13 cellular contexts compared by ENCODE assay signal in genomic region chr3:16055606-16056209, GRCh38.
A peak's percentile ranks its signal among the peaks of the same experiment; 100 is the strongest.
DNase-seq lines count a peak whose midpoint lies in the region; ATAC-seq and TF ChIP-seq lines count a peak whose summit lies in the region.
"Had no signal": no experiment of that assay in that cellular context is flagged by ENCODE, and none has a peak within 500 bp of the region (broad histone marks: within the 10 kb centered on the region; RNA-seq: fewer than 3 reads in every experiment).

No MANE protein-coding gene starts in this region.

- ATAC-seq in heart left ventricle (no peak), upper lobe of right lung (peak; percentile 35)

- DNase-seq in heart left ventricle = no peak
- DNase-seq in cardiac septum (ENCODE audit: low spot score) = no peak
- peak; percentile 36 to 70 for DNase-seq in fibroblast of lung (ENCODE audit: low read depth in 2 of 2)
- DNase-seq in ovary = no peak
- DNase-seq in upper lobe of right lung = no peak
- no peak for DNase-seq in DMS79 (lab: John Stamatoyannopoulos, UW)
- DNase-seq in NCI-H1694 (lab: John Stamatoyannopoulos, UW) = no peak
- no peak for DNase-seq in trophoblast cell
- DNase-seq: activated CD4-positive, alpha-beta T cell treated with anti-CD3 and anti-CD28 coated beads, Interleukin-2, amount 50 U/mL, for 1 hour; mucosa of descending colon; NCI-H1092; NCI-H226 had no signal

- H3K18ac ChIP-seq in trophoblast cell (ENCODE audit: low read length) = no peak overlapping the region

- no peak for TF ChIP-seq EP300 in ovary (IDR thresholded peaks at IDR 0.05)

- H3K4me1 ChIP-seq in heart left ventricle (peaks cover 0 to 40% (median 20%) of the 10 kb centered on the region in 12 donors), fibroblast of lung (ENCODE audit: control insufficient read depth, extremely low read depth, insufficient read depth, low read length) (peaks cover 17% of the 10 kb centered on the region), ovary (ENCODE audit: insufficient read depth) (peaks cover 19% of the 10 kb centered on the region), upper lobe of right lung (peaks cover 22% of the 10 kb centered on the region), trophoblast cell (ENCODE audit: control insufficient read depth in 1 of 2, insufficient read depth in 2 of 2, low read length in 2 of 2) (peaks cover 7 to 8% of the 10 kb centered on the region in 2 experiments)
- H3K4me1 ChIP-seq: Peyer's patch had no signal

- TF ChIP-seq CTCF in heart left ventricle (IDR thresholded peaks at IDR 0.05) (no peak), fibroblast of lung (conservative IDR thresholded peaks at IDR 0.05 in 1 of 2, IDR thresholded peaks at IDR 0.05 in 1 of 2; ENCODE audit: low read depth in 1 of 2, low read length in 2 of 2) (no peak), ovary (IDR thresholded peaks at IDR 0.05) (no peak), upper lobe of right lung (IDR thresholded peaks at IDR 0.05) (no peak)

- H3K9ac ChIP-seq in fibroblast of lung (ENCODE audit: insufficient read depth, low read length) (no peak overlapping the region), trophoblast cell (ENCODE audit: low read length) (no peak overlapping the region)

- no peak overlapping the region for H4K8ac ChIP-seq in trophoblast cell (ENCODE audit: low read depth, low read length)

- H2BK5ac ChIP-seq in trophoblast cell (ENCODE audit: low read depth, low read length, poor library complexity) = no peak overlapping the region

- H2AFZ ChIP-seq in fibroblast of lung (ENCODE audit: low read length) (no peak overlapping the region), trophoblast cell (ENCODE audit: insufficient read depth, low read length, poor library complexity) (no peak overlapping the region)

- no peak overlapping the region for H4K91ac ChIP-seq in trophoblast cell (ENCODE audit: low read depth, low read length)

- WGBS in heart left ventricle, 4 donors = 61 to 75% (median 69%) methylated on average over 7 of the region's 7 CpGs
- 29 to 39% (median 32%) methylated on average over 7 of the region's 7 CpGs for WGBS in ovary, 3 donors
- no CpG with 5 or more reads among the region's 7 CpGs for WGBS in trophoblast cell (ENCODE audit: extremely low coverage, insufficient coverage, insufficient read length)

- H2AK5ac ChIP-seq in trophoblast cell (ENCODE audit: low read length) = no peak overlapping the region

- H4K20me1 ChIP-seq in fibroblast of lung (ENCODE audit: control insufficient read depth, extremely low read depth, insufficient read depth, low read length) = no peaks in the 10 kb centered on the region

- H3K14ac ChIP-seq in trophoblast cell (ENCODE audit: low read length) = no peak overlapping the region

- no peak overlapping the region for H2BK120ac ChIP-seq in trophoblast cell (ENCODE audit: insufficient read depth, low read length, poor library complexity)

- TF ChIP-seq POLR2A in heart left ventricle (IDR thresholded peaks at IDR 0.05) (no peak), ovary (IDR thresholded peaks at IDR 0.05) (no peak)

- H3K4me2 ChIP-seq in fibroblast of lung (ENCODE audit: extremely low read depth, insufficient read depth, low read length) (no peak overlapping the region), trophoblast cell (ENCODE audit: low read length) (no peak overlapping the region)

- H3K4ac ChIP-seq in trophoblast cell (ENCODE audit: low read depth, low read length) = no peak overlapping the region

- H3K27ac ChIP-seq in heart left ventricle (peak overlapping the region in 11 of 12 donors; percentile 1 to 81 (median 51)), fibroblast of lung (ENCODE audit: insufficient read depth, low read length) (no peak overlapping the region), ovary (peak overlapping the region; percentile 44 to 86), upper lobe of right lung (peak overlapping the region; percentile 33), trophoblast cell (ENCODE audit: low read depth, low read length) (no peak overlapping the region)

- H3K9me3 ChIP-seq in heart left ventricle (no peaks in the 10 kb centered on the region), fibroblast of lung (ENCODE audit: control insufficient read depth, insufficient read depth, low read depth, low read length) (no peaks in the 10 kb centered on the region), ovary (no peaks in the 10 kb centered on the region), upper lobe of right lung (no peaks in the 10 kb centered on the region), trophoblast cell (ENCODE audit: insufficient read depth, low read depth, low read length) (no peaks in the 10 kb centered on the region)
- H3K9me3 ChIP-seq: mucosa of descending colon, Peyer's patch had no signal

- H3K23ac ChIP-seq in trophoblast cell (ENCODE audit: low read length) = no peak overlapping the region

- H2BK12ac ChIP-seq in trophoblast cell (ENCODE audit: low read length) = no peak overlapping the region

- H3K4me3 ChIP-seq in heart left ventricle = peak overlapping the region in 2 of 12 donors; percentile 6 to 17
- no peak overlapping the region for H3K4me3 ChIP-seq in fibroblast of lung (replicated peaks in 1 of 4; ENCODE audit: control extremely low read depth in 1 of 4, insufficient read depth in 1 of 4, low read depth in 3 of 4, low read length in 4 of 4)
- H3K4me3 ChIP-seq in ovary = no peak overlapping the region
- no peak overlapping the region for H3K4me3 ChIP-seq in upper lobe of right lung
- H3K4me3 ChIP-seq in trophoblast cell (ENCODE audit: low read depth, low read length) = no peak overlapping the region
- H3K4me3 ChIP-seq: mucosa of descending colon, Peyer's patch had no signal

- H3K36me3 ChIP-seq in heart left ventricle = no peaks in the 10 kb centered on the region
- H3K36me3 ChIP-seq in fibroblast of lung (ENCODE audit: control insufficient read depth, insufficient read depth, low read length) = no peaks in the 10 kb centered on the region
- no peaks in the 10 kb centered on the region for H3K36me3 ChIP-seq in ovary
- no peaks in the 10 kb centered on the region for H3K36me3 ChIP-seq in upper lobe of right lung
- no peaks in the 10 kb centered on the region for H3K36me3 ChIP-seq in trophoblast cell (ENCODE audit: control insufficient read depth in 1 of 2, insufficient read depth in 2 of 2, low read length in 2 of 2)
- H3K36me3 ChIP-seq: Peyer's patch had no signal

- no peaks in the 10 kb centered on the region for H3K79me2 ChIP-seq in fibroblast of lung (ENCODE audit: control insufficient read depth, insufficient read depth, low read length)
- no peaks in the 10 kb centered on the region for H3K79me2 ChIP-seq in trophoblast cell (ENCODE audit: control insufficient read depth, insufficient read depth, low read length, poor library complexity)

- no peak overlapping the region for H4K12ac ChIP-seq in trophoblast cell (ENCODE audit: low read depth, low read length)

- H3K79me1 ChIP-seq in trophoblast cell (ENCODE audit: low read length) = peaks cover 5% of the 10 kb centered on the region

- intact Hi-C loops in heart left ventricle (cut with DNase I) (loop anchor here in 2 of 10 donors (5.0 to 10.0 kb wide), 3 partner anchors 77 to 499 kb away; no protein-coding TSS in a partner anchor), cardiac septum (cut with DNase I) (no loop called here), ovary (cut with DNase I) (loop anchor here in 3 of 4 donors (5.0 to 10.0 kb wide), 4 partner anchors 79 to 421 kb away; no protein-coding TSS in a partner anchor), upper lobe of right lung (cut with DNase I) (no loop called here)

- H3K27me3 ChIP-seq in heart left ventricle (no peaks in the 10 kb centered on the region), fibroblast of lung (ENCODE audit: control insufficient read depth, insufficient read depth, low read length) (no peaks in the 10 kb centered on the region), ovary (no peaks in the 10 kb centered on the region), upper lobe of right lung (no peaks in the 10 kb centered on the region), trophoblast cell (ENCODE audit: insufficient read depth, low read length) (no peaks in the 10 kb centered on the region)
- H3K27me3 ChIP-seq: Peyer's patch had no signal

Comparison
In these comparisons a context has a peak if more than half of its experiments do, and no peak if none do; other contexts are left out.
1. DNase-seq: peak in fibroblast of lung (2 of 2); none in heart left ventricle (0 of 5), cardiac septum (single experiment), ovary (0 of 5), upper lobe of right lung (single experiment), DMS79 (single experiment), NCI-H1694 (single experiment) and trophoblast cell (0 of 2).
2. H3K27ac ChIP-seq: peak in heart left ventricle (11 of 12), ovary (2 of 2) and upper lobe of right lung (single experiment); none in fibroblast of lung (single experiment) and trophoblast cell (single experiment).
3. intact Hi-C loops: an anchor here in ovary (5.0 to 10.0 kb wide); none called in cardiac septum and upper lobe of right lung.